21 cellular contexts compared by ENCODE assay signal in genomic region chr1:29822895-29823294, GRCh38.
"Had no signal": no experiment of that assay in that cellular context is flagged by ENCODE, and none has a peak within 500 bp of the region (broad histone marks: within the 10 kb centered on the region; RNA-seq: fewer than 3 reads in every experiment).

No MANE protein-coding gene starts in this region.

- H3K27ac ChIP-seq: SJSA1, SK-N-MC had no signal

- H3K4me3 ChIP-seq: SJSA1, SK-N-MC had no signal

- FAIRE-seq: RCC 7860 had no signal

- H3K36me3 ChIP-seq: SJSA1 had no signal

- DNase-seq: KBM-7, MV-4-11, NCI-H1048, NCI-H1105, NCI-H1417, NCI-H1436 treated with DMSO at 0.1 percent for 48 hours, NCI-H1694, NCI-H187 treated with DMSO at 0.1 percent for 48 hours, NCI-H2029 treated with DMSO at 0.1 percent for 48 hours, NCI-H226, NCI-H446, NCI-H510A, NCI-H524 treated with DMSO at 0.1 percent for 48 hours, NCI-H69, NCI-H774, Right ventricle myocardium superior, RPMI8226, SIG-M5 had no signal

- H3K9me3 ChIP-seq: SJSA1 had no signal

- H3K4me1 ChIP-seq: SJSA1 had no signal
